ENCODE assay signal across 12 cellular contexts in genomic region chr15:64527263-64527984, GRCh38.
A peak's percentile ranks its signal among the peaks of the same experiment; 100 is the strongest.
DNase-seq lines count a peak whose midpoint lies in the region; ATAC-seq lines count a peak whose summit lies in the region.
"Had no signal": no experiment of that assay in that cellular context is flagged by ENCODE, and none has a peak within 500 bp of the region (broad histone marks: within the 10 kb centered on the region; RNA-seq: fewer than 3 reads in every experiment).

No MANE protein-coding gene starts in this region.

- no peak overlapping the region for H3K56ac ChIP-seq in mesendoderm (ENCODE audit: low read length)

- no peak overlapping the region for H3K4me3 Mint-ChIP-seq in stimulated activated memory B cell treated with anti-CD40 and anti-IgM and Interleukin-4, amounts not matched to agents 10 μg/mL and 1 μg/mL and 100 μg/mL, for 72 hours
- H3K4me3 Mint-ChIP-seq: natural killer cell had no signal

- H3K9ac ChIP-seq in mesendoderm (ENCODE audit: low read length): no peak overlapping the region

- H4K8ac ChIP-seq in mesendoderm (ENCODE audit: low read depth, low read length): no peak overlapping the region

- no peaks in the 10 kb centered on the region for H3K36me3 ChIP-seq in mesendoderm (ENCODE audit: control insufficient read depth, insufficient read depth, low read length)
- H3K36me3 ChIP-seq: uterus had no signal

- intact Hi-C loops in posterior vena cava (cut with DNase I): no loop called here

- no peak overlapping the region for H2BK5ac ChIP-seq in mesendoderm (ENCODE audit: low read length)

- peaks cover 18% of the 10 kb centered on the region for H3K79me1 ChIP-seq in mesendoderm (ENCODE audit: low read length)

- peak; percentile 35 for DNase-seq in Daoy (ENCODE audit: low read depth)
- peak; percentile 63 for DNase-seq in M059J (ENCODE audit: low read depth)
- DNase-seq in amniotic epithelial cell (ENCODE audit: low read depth): peak; percentile 79
- DNase-seq in mesendoderm: peak; percentile 53
- no peak for DNase-seq in D341Med (ENCODE audit: low spot score)
- no peak for DNase-seq in T1000 (lab: John Stamatoyannopoulos, UW)
- no peak for DNase-seq in posterior vena cava (ENCODE audit: low spot score)
- DNase-seq: activated naive CD4-positive, alpha-beta T cell; natural killer cell; stimulated activated CD4-positive, alpha-beta T cell treated with anti-CD3 and anti-CD28 coated beads, Interleukin-4, amount 100 ng/mL, for 1 hour; uterus had no signal

- no peak overlapping the region for H2AK5ac ChIP-seq in mesendoderm (ENCODE audit: low read length)

- no CpG with 5 or more reads among the region's 4 CpGs for WGBS in mesendoderm (ENCODE audit: extremely low coverage, insufficient coverage, low lambda C conversion rate)

- peaks cover 49% of the 10 kb centered on the region for H3K79me2 ChIP-seq in mesendoderm (ENCODE audit: control insufficient read depth, insufficient read depth, low read length)

- H4K5ac ChIP-seq in mesendoderm (ENCODE audit: low read length): no peak overlapping the region

- H3K9me3 Mint-ChIP-seq in stimulated activated memory B cell treated with anti-CD40 and anti-IgM and Interleukin-4, amounts not matched to agents 10 μg/mL and 1 μg/mL and 100 μg/mL, for 72 hours: no peaks in the 10 kb centered on the region
- H3K9me3 Mint-ChIP-seq: natural killer cell had no signal

- H3K23ac ChIP-seq in mesendoderm (ENCODE audit: low read length): no peak overlapping the region

- H3K27ac Mint-ChIP-seq in stimulated activated memory B cell treated with anti-CD40 and anti-IgM and Interleukin-4, amounts not matched to agents 10 μg/mL and 1 μg/mL and 100 μg/mL, for 72 hours: no peak overlapping the region

- no peak overlapping the region for H3K18ac ChIP-seq in mesendoderm (ENCODE audit: low read length)

- H3K4ac ChIP-seq in mesendoderm (ENCODE audit: low read depth, low read length): no peak overlapping the region

- peaks cover 3% of the 10 kb centered on the region for H3K4me1 ChIP-seq in mesendoderm (ENCODE audit: control insufficient read depth, low read depth, low read length)
- H3K4me1 ChIP-seq: uterus had no signal

- H3K4me3 ChIP-seq in mesendoderm (ENCODE audit: low read length): no peak overlapping the region
- H3K4me3 ChIP-seq: uterus had no signal

- no peaks in the 10 kb centered on the region for H3K27me3 Mint-ChIP-seq in stimulated activated memory B cell treated with anti-CD40 and anti-IgM and Interleukin-4, amounts not matched to agents 10 μg/mL and 1 μg/mL and 100 μg/mL, for 72 hours

- H3K27me3 ChIP-seq in mesendoderm (ENCODE audit: insufficient read depth, low read length, poor library complexity): no peaks in the 10 kb centered on the region
- H3K27me3 ChIP-seq: uterus had no signal

- no peak overlapping the region for H2BK120ac ChIP-seq in mesendoderm (ENCODE audit: low read depth, low read length)

- peaks cover 44% of the 10 kb centered on the region for H3K4me1 Mint-ChIP-seq in stimulated activated memory B cell treated with anti-CD40 and anti-IgM and Interleukin-4, amounts not matched to agents 10 μg/mL and 1 μg/mL and 100 μg/mL, for 72 hours

- no peak overlapping the region for H3K27ac ChIP-seq in mesendoderm (ENCODE audit: low read depth, low read length)
- H3K27ac ChIP-seq: uterus had no signal

- no peak for ATAC-seq in stimulated activated memory B cell treated with anti-CD40 and anti-IgM and Interleukin-4, amounts not matched to agents 10 μg/mL and 1 μg/mL and 100 μg/mL, for 72 hours

- H3K36me3 Mint-ChIP-seq in stimulated activated memory B cell treated with anti-CD40 and anti-IgM and Interleukin-4, amounts not matched to agents 10 μg/mL and 1 μg/mL and 100 μg/mL, for 72 hours: peaks cover 11% of the 10 kb centered on the region
- H3K36me3 Mint-ChIP-seq: natural killer cell had no signal

- H2BK15ac ChIP-seq in mesendoderm (replicated peaks; ENCODE audit: low read depth): no peak overlapping the region

- no peak overlapping the region for H3K4me2 ChIP-seq in mesendoderm (ENCODE audit: low read length)

Comparison
In these comparisons a context has a peak if more than half of its experiments do, and no peak if none do; other contexts are left out.
1. DNase-seq: peak in Daoy (single experiment), M059J (single experiment), amniotic epithelial cell (single experiment) and mesendoderm (single experiment); none in D341Med (single experiment), T1000 (single experiment) and posterior vena cava (single experiment).